23 cellular contexts compared by ENCODE assay signal in the genomic region with DNA sequence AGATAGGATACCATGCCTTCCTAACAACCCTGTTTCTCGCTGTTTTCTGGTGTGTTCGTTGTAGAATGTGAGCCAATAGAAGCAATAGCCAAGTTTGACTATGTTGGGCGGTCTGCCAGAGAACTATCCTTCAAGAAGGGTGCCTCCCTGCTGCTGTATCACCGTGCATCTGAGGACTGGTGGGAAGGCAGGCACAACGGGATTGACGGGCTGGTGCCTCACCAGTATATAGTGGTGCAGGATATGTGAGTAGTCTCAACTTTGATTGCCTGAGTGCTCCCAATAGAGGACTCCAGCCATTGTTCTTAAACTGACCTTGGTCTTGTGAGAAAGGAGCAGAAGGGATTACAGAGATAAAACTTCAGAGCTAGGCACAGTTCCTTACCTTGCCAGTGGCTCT.
DNase-seq lines count a peak whose midpoint lies in the region; ATAC-seq and TF ChIP-seq lines count a peak whose summit lies in the region.
"Had no signal": no experiment of that assay in that cellular context is flagged by ENCODE, and none has a peak within 500 bp of the region (broad histone marks: within the 10 kb centered on the region; RNA-seq: fewer than 3 reads in every experiment).

No MANE protein-coding gene starts in this region.

- H3K27ac ChIP-seq in body of pancreas (peak overlapping the region; percentile 2 to 9 (median 6)), MM.1S (ENCODE audit: low read length) (no peak overlapping the region)
- H3K27ac ChIP-seq: BLaER1 treated with 17β-estradiol and CSF1 and Interleukin-3, amounts not matched to agents 10 nM and 100 nM; SJSA1 had no signal

- H3F3A ChIP-seq in MM.1S (ENCODE audit: insufficient read depth, low read length): no peaks in the 10 kb centered on the region

- H3K9me3 ChIP-seq in body of pancreas (no peaks in the 10 kb centered on the region), MM.1S (replicated peaks; ENCODE audit: insufficient read depth, low read length) (no peaks in the 10 kb centered on the region)
- H3K9me3 ChIP-seq: SJSA1 had no signal

- DNase-seq in HFFc6 (no peak), body of pancreas (peak; percentile 50 to 63 (median 54)), fibroblast of pulmonary artery (ENCODE audit: low read depth) (peak; percentile 20), sciatic nerve (ENCODE audit: low spot score) (no peak), natural killer cell (no peak), MM.1S (no peak), GM13977 (ENCODE audit: low spot score) (no peak)
- DNase-seq in activated naive CD8-positive, alpha-beta T cell treated with anti-CD3 and anti-CD28 coated beads, Interleukin-2, amount 50 U/mL, for 24 hours: no peak
- DNase-seq: AML-193; CD4-positive, alpha-beta T cell; DMS53; HCEC 1CT; NCI-H1092; NCI-H1436; NCI-H187 treated with DMSO at 0.1 percent for 48 hours; NCI-H2171 treated with DMSO at 0.1 percent for 48 hours; NCI-H345; NCI-H524; NCI-H748 treated with DMSO at 0.1 percent for 48 hours; NK-92 treated with Interleukin-12 subunit alpha and Interleukin-12 subunit beta, amount 100 ng/mL, for 24 hours; PC-3 had no signal

- no peak overlapping the region for H3K4me3 Mint-ChIP-seq in HFFc6
- H3K4me3 Mint-ChIP-seq in natural killer cell: no peak overlapping the region
- H3K4me3 Mint-ChIP-seq in activated naive CD8-positive, alpha-beta T cell treated with anti-CD3 and anti-CD28 coated beads, Interleukin-2, amount 50 U/mL, for 24 hours: no peak overlapping the region
- H3K4me3 Mint-ChIP-seq: CD4-positive, alpha-beta T cell had no signal

- no peak for TF ChIP-seq POLR2A in body of pancreas (IDR thresholded peaks at IDR 0.05)

- WGBS in body of pancreas, 2 donors: 23 to 38% methylated on average over 6 of the region's 6 CpGs

- H3K27me3 Mint-ChIP-seq in HFFc6 (ENCODE audit: insufficient read depth): no peaks in the 10 kb centered on the region; the same call in none of the 2 replicates
- peaks cover 5 to 10% of the 10 kb centered on the region in 2 donors for H3K27me3 Mint-ChIP-seq in natural killer cell (ENCODE audit: low read depth in 2 of 2)
- H3K27me3 Mint-ChIP-seq in activated naive CD8-positive, alpha-beta T cell treated with anti-CD3 and anti-CD28 coated beads, Interleukin-2, amount 50 U/mL, for 24 hours: peaks cover 4% of the 10 kb centered on the region

- H3K9me3 Mint-ChIP-seq in HFFc6 (no peaks in the 10 kb centered on the region), natural killer cell (no peaks in the 10 kb centered on the region)
- no peaks in the 10 kb centered on the region for H3K9me3 Mint-ChIP-seq in activated naive CD8-positive, alpha-beta T cell treated with anti-CD3 and anti-CD28 coated beads, Interleukin-2, amount 50 U/mL, for 24 hours

- H3K4me2 ChIP-seq in MM.1S (ENCODE audit: low read depth, low read length): no peak overlapping the region
- H3K4me2 ChIP-seq: BLaER1 treated with 17β-estradiol and CSF1 and Interleukin-3, amounts not matched to agents 10 nM and 100 nM had no signal

- H3K9ac ChIP-seq in MM.1S (ENCODE audit: low read length): no peak overlapping the region
- H3K9ac ChIP-seq: BLaER1 treated with 17β-estradiol and CSF1 and Interleukin-3, amounts not matched to agents 10 nM and 100 nM had no signal

- TF ChIP-seq CTCF in HFFc6 (IDR thresholded peaks at IDR 0.05) (no peak), body of pancreas (IDR thresholded peaks at IDR 0.05) (no peak), fibroblast of pulmonary artery (IDR thresholded peaks at IDR 0.05; ENCODE audit: low read length, missing control alignments) (no peak), natural killer cell (IDR thresholded peaks at IDR 0.05) (no peak), MM.1S (IDR thresholded peaks at IDR 0.05; ENCODE audit: low read length) (no peak), GM13977 (IDR thresholded peaks at IDR 0.05; ENCODE audit: extremely low read depth, insufficient read depth, missing control alignments) (no peak)

- peak overlapping the region; percentile 4; the same call in 1 of the 2 replicates for H3K27ac Mint-ChIP-seq in HFFc6
- H3K27ac Mint-ChIP-seq in natural killer cell: no peak overlapping the region
- no peak overlapping the region for H3K27ac Mint-ChIP-seq in activated naive CD8-positive, alpha-beta T cell treated with anti-CD3 and anti-CD28 coated beads, Interleukin-2, amount 50 U/mL, for 24 hours
- H3K27ac Mint-ChIP-seq: CD4-positive, alpha-beta T cell had no signal

- peak; percentile 87 for ATAC-seq in body of pancreas
- ATAC-seq in sciatic nerve: peak; percentile 53
- ATAC-seq in natural killer cell: no peak
- no peak for ATAC-seq in activated naive CD8-positive, alpha-beta T cell treated with anti-CD3 and anti-CD28 coated beads, Interleukin-2, amount 50 U/mL, for 24 hours
- ATAC-seq: PC-3 had no signal

- intact Hi-C loops in body of pancreas (cut with DNase I): no loop called here
- intact Hi-C loops in sciatic nerve (cut with DNase I): no loop called here
- intact Hi-C loops in natural killer cell (cut with micrococcal nuclease): no loop called here

- no peaks in the 10 kb centered on the region for H3K9me2 ChIP-seq in MM.1S (replicated peaks; ENCODE audit: insufficient read depth, low read length)

- in situ Hi-C loops in GM13977 (cut with MboI; ENCODE audit: low pct_unique_long_range_greater_than_20kb, low sequenced_read_pairs, unreplicated experiment): no loop called here

- H3K4me3 ChIP-seq in body of pancreas: no peak overlapping the region
- no peak overlapping the region for H3K4me3 ChIP-seq in fibroblast of pulmonary artery (replicated peaks; ENCODE audit: low read depth, low read length)
- no peak overlapping the region for H3K4me3 ChIP-seq in MM.1S (ENCODE audit: low read length)
- H3K4me3 ChIP-seq: BLaER1 treated with 17β-estradiol and CSF1 and Interleukin-3, amounts not matched to agents 10 nM and 100 nM; SJSA1 had no signal

- H3K27me3 ChIP-seq in body of pancreas: no peaks in the 10 kb centered on the region
- no peaks in the 10 kb centered on the region for H3K27me3 ChIP-seq in MM.1S (replicated peaks; ENCODE audit: insufficient read depth, low read length)
- H3K27me3 ChIP-seq: BLaER1 treated with 17β-estradiol and CSF1 and Interleukin-3, amounts not matched to agents 10 nM and 100 nM; SJSA1 had no signal

- no peaks in the 10 kb centered on the region for H4K20me1 ChIP-seq in MM.1S (ENCODE audit: insufficient read depth, low read length)
- H4K20me1 ChIP-seq: BLaER1 treated with 17β-estradiol and CSF1 and Interleukin-3, amounts not matched to agents 10 nM and 100 nM had no signal

- peaks cover 8% of the 10 kb centered on the region for H3K4me1 ChIP-seq in body of pancreas
- H3K4me1 ChIP-seq in MM.1S (ENCODE audit: low read length): no peaks in the 10 kb centered on the region
- H3K4me1 ChIP-seq: BLaER1 treated with 17β-estradiol and CSF1 and Interleukin-3, amounts not matched to agents 10 nM and 100 nM had no signal

- no peak overlapping the region for H2AFZ ChIP-seq in MM.1S (ENCODE audit: low read length)

- H3K4me1 Mint-ChIP-seq in HFFc6 (ENCODE audit: low read depth): peaks cover 20% of the 10 kb centered on the region
- no peaks in the 10 kb centered on the region for H3K4me1 Mint-ChIP-seq in natural killer cell
- no peaks in the 10 kb centered on the region for H3K4me1 Mint-ChIP-seq in activated naive CD8-positive, alpha-beta T cell treated with anti-CD3 and anti-CD28 coated beads, Interleukin-2, amount 50 U/mL, for 24 hours

- no peaks in the 10 kb centered on the region for H3K79me2 ChIP-seq in MM.1S (ENCODE audit: low read length)

- H3K36me3 Mint-ChIP-seq in HFFc6 (ENCODE audit: low read depth) (peaks cover 66% of the 10 kb centered on the region), natural killer cell (no peaks in the 10 kb centered on the region)
- no peaks in the 10 kb centered on the region for H3K36me3 Mint-ChIP-seq in activated naive CD8-positive, alpha-beta T cell treated with anti-CD3 and anti-CD28 coated beads, Interleukin-2, amount 50 U/mL, for 24 hours (ENCODE audit: low read depth)

- H3K36me3 ChIP-seq in body of pancreas (replicated peaks in 1 of 2; ENCODE audit: insufficient read depth in 1 of 2, low read depth in 2 of 2) (peaks cover 0 to 5% of the 10 kb centered on the region in 2 donors), MM.1S (replicated peaks; ENCODE audit: insufficient read depth, low read length) (no peaks in the 10 kb centered on the region)

Comparison
In these comparisons a context has a peak if more than half of its experiments do, and no peak if none do; other contexts are left out.
1. DNase-seq: peak in body of pancreas (4 of 4) and fibroblast of pulmonary artery (single experiment); none in HFFc6 (single experiment), sciatic nerve (single experiment), natural killer cell (single experiment), MM.1S (single experiment), GM13977 (single experiment) and activated naive CD8-positive, alpha-beta T cell treated with anti-CD3 and anti-CD28 coated beads, Interleukin-2, amount 50 U/mL, for 24 hours (single experiment).
2. ATAC-seq: peak in body of pancreas (single experiment) and sciatic nerve (single experiment); none in natural killer cell (0 of 3) and activated naive CD8-positive, alpha-beta T cell treated with anti-CD3 and anti-CD28 coated beads, Interleukin-2, amount 50 U/mL, for 24 hours (single experiment).